Comparison of ENCODE assay signal across 17 cellular contexts in the genomic region with DNA sequence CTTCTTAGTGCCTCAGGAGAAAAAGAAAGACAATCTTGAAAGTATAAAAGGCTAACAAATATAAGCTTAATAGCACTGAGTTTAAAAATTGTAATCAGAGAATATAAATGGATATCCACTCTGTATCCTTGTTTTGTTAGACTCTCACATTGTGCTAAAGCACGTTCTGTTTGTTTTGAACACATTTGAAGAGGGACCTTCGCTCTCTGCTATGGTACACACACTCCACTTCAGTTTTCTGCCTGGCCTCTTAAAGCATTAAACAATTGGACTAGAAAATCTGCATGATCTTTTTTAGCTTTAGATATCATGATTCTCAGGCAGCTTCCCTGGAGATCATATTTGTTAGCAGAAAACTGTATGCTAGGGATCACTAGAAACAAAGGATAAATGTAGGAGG.
"Had no signal": no experiment of that assay in that cellular context is flagged by ENCODE, and none has a peak within 500 bp of the region (broad histone marks: within the 10 kb centered on the region; RNA-seq: fewer than 3 reads in every experiment).

No MANE protein-coding gene starts in this region.

- H3K27ac ChIP-seq: gastrocnemius medialis, heart left ventricle, left ventricle myocardium inferior, tibial artery, WERI-Rb-1 had no signal

- H3K36me3 ChIP-seq: gastrocnemius medialis, WERI-Rb-1 had no signal

- H3K4me3 ChIP-seq: gastrocnemius medialis, heart left ventricle, left ventricle myocardium inferior, tibial artery had no signal

- H3K27me3 ChIP-seq: gastrocnemius medialis, heart left ventricle, tibial artery had no signal

- DNase-seq: activated CD4-positive, alpha-beta T cell treated with anti-CD3 and anti-CD28 coated beads for 1 hour; activated CD8-positive, alpha-beta memory T cell treated with anti-CD3 and anti-CD28 coated beads for 24 hours; activated gamma-delta T cell treated with Interleukin-2 at 50 U/mL for 16 hours; activated naive CD8-positive, alpha-beta T cell treated with anti-CD3 and anti-CD28 coated beads for 36 hours; amniotic stem cell; effector CD4-positive, alpha-beta T cell; gastrocnemius medialis; heart left ventricle; left ventricle myocardium inferior; mammary epithelial cell; naive B cell; stimulated activated CD4-positive, alpha-beta T cell treated with anti-CD3 and anti-CD28 coated beads, Interleukin-12 subunit alpha, Interleukin-12 subunit beta, amount 100 ng/mL, for 4 hours; stimulated activated CD4-positive, alpha-beta T cell treated with anti-CD3 and anti-CD28 coated beads, Interleukin-1b, Interleukin-23, amount 100 ng/mL, for 48 hours; stimulated activated naive CD4-positive, alpha-beta T cell treated with Interleukin-2 at 50 U/mL for 16 hours; substantia nigra; tibial artery; WERI-Rb-1 had no signal

- H3K9me3 ChIP-seq: gastrocnemius medialis, left ventricle myocardium inferior, tibial artery had no signal

- H3K4me1 ChIP-seq: gastrocnemius medialis, heart left ventricle, left ventricle myocardium inferior had no signal
